Comparison of ENCODE assay signal across 1 cellular context in the genomic region with DNA sequence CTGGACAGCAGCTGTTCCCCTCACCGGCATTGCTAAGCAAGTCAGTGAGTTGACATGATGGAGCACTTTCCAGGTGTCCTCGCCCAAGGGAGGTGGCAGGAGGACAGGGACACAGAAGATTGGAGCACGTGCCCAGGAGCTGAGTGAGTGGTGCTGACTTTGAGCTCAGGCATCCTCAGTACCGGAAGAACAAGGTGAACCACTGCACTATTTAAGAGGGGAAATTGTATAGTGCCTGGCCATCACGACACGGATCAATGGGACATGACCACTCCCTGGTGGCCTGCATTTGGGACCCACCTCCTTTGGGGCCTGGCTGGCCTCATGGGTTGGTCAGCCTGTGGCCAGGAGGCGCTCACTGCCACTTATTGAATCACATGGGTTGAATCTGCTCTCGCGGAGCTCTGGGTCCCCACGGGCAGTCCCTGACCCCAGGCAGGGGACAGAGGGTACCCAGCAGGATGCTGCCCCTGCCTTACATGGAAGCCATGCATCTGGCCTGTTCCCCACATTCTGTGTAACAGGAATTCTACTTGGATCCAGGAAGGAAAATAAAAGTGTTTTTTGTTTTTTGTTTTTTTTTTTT.
TF ChIP-seq lines count a peak whose summit lies in the region.

No MANE protein-coding gene starts in this region.

TF ChIP-seq in H1, 55 proteins besides CTCF, POLR2A, EP300 and RAD21 (continued from another document):
- TF ChIP-seq SIN3A (conservative IDR thresholded peaks at IDR 0.05 in 1 of 2, IDR thresholded peaks at IDR 0.05 in 1 of 2; ENCODE audit: low read depth in 1 of 2, low read length in 2 of 2), result no peak
- no peak for TF ChIP-seq YY1 (IDR thresholded peaks at IDR 0.05; ENCODE audit: low read depth, low read length)
- no peak for TF ChIP-seq FOSL1 (IDR thresholded peaks at IDR 0.05; ENCODE audit: insufficient read depth, low read depth, low read length)
- TF ChIP-seq CHD2 (IDR thresholded peaks at IDR 0.05; ENCODE audit: low read length), result no peak
- no peak for TF ChIP-seq BACH1 (IDR thresholded peaks at IDR 0.05; ENCODE audit: low read length)
